ENCODE assay signal across 15 cellular contexts in the genomic region with DNA sequence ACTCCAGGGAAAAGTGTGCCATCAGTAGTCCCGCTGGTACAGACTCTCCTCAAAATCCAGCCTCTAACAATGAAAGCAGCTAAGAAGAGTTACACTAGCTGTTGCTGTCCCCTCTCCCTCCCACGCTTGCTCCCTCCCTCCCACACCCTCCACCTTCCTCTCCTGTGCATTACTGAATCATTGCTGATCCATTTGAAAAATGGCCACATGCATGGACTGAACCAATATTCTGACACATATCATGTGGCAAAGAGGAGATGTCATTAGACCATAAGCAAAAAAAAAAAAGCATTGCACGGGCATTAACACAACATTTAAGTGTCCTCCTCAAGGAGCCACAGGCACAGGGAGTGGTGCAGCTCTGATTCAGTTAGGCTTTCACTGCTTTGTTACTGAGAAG. TPM values are rescaled to one million over a fixed set of nuclear protein-coding genes. Genes with fewer than 3 reads are reported as not detected.
A peak's percentile ranks its signal among the peaks of the same experiment; 100 is the strongest.
DNase-seq lines count a peak whose midpoint lies in the region; ATAC-seq, FAIRE-seq and TF ChIP-seq lines count a peak whose summit lies in the region.
"Had no signal": no experiment of that assay in that cellular context is flagged by ENCODE, and none has a peak within 500 bp of the region (broad histone marks: within the 10 kb centered on the region; RNA-seq: fewer than 3 reads in every experiment).

No MANE protein-coding gene starts in this region.

- DNase-seq in IMR-90, result no peak
- DNase-seq in H1 (ENCODE audit: low read depth in 1 of 2, low spot score in 2 of 2), result no peak
- no peak for DNase-seq in transverse colon
- DNase-seq in stimulated activated effector memory CD8-positive, alpha-beta T cell treated with anti-CD3 and anti-CD28 coated beads, Interleukin-12 subunit alpha, Interleukin-12 subunit beta, amount 100 ng/mL, for 72 hours (ENCODE audit: low spot score in 2 of 2), result no peak
- DNase-seq in GM19238 (ENCODE audit: insufficient read length, low spot score), result no peak
- DNase-seq: activated naive CD8-positive, alpha-beta T cell treated with anti-CD3 and anti-CD28 coated beads for 36 hours; CD4-positive, alpha-beta memory T cell; cortex of kidney; NCI-H2107; NK-92 treated with Interleukin-12 subunit alpha and Interleukin-12 subunit beta, amount 100 ng/mL, for 24 hours; stimulated activated CD4-positive, alpha-beta T cell treated with anti-CD3 and anti-CD28 coated beads, Interleukin-2, amount 100 ng/mL, for 48 hours had no signal

- peak overlapping the region; percentile 22; the same call in 1 of the 2 replicates for H3K18ac ChIP-seq in IMR-90 (ENCODE audit: low read depth, low read length)
- no peak overlapping the region for H3K18ac ChIP-seq in H1 (ENCODE audit: extremely low read depth, low read length)

- H2AFZ ChIP-seq in IMR-90 (replicated peaks; ENCODE audit: low read length, poor library complexity), result no peak overlapping the region
- no peak overlapping the region for H2AFZ ChIP-seq in H1 (ENCODE audit: low read length)

- H4K8ac ChIP-seq in IMR-90 (ENCODE audit: low read depth in 2 of 2, low read length in 2 of 2) (peak overlapping the region; percentile 13 to 55; a peak in 3 of 4 replicates), H1 (ENCODE audit: extremely low read depth, insufficient read depth, low read length) (no peak overlapping the region)

- intact Hi-C loops in IMR-90 (cut with micrococcal nuclease), result no loop called here
- intact Hi-C loops in transverse colon (cut with DNase I; ENCODE audit: low total_unique reads), result no loop called here

- H3K9me3 ChIP-seq in IMR-90 (ENCODE audit: control insufficient read depth, insufficient read depth, low read length), result no peaks in the 10 kb centered on the region
- H3K9me3 ChIP-seq in H1 (ENCODE audit: insufficient read depth in 2 of 2, low read depth in 1 of 2, low read length in 1 of 2), result no peaks in the 10 kb centered on the region
- H3K9me3 ChIP-seq in muscle layer of colon (ENCODE audit: low read length), result no peaks in the 10 kb centered on the region
- no peaks in the 10 kb centered on the region for H3K9me3 ChIP-seq in transverse colon
- H3K9me3 ChIP-seq: HAP-1 had no signal

- peaks cover 3 to 61% of the 10 kb centered on the region in 2 experiments; a peak in 3 of 4 replicates for H3K79me2 ChIP-seq in H1 (ENCODE audit: control insufficient read depth in 1 of 2, insufficient read depth in 2 of 2, low read length in 2 of 2)

- WGBS in IMR-90 (ENCODE audit: extremely low coverage in 2 of 2, insufficient read length in 1 of 2), 2 experiments, result no CpG with 5 or more reads among the region's 3 CpGs
- WGBS in H1 (ENCODE audit: extremely low coverage in 1 of 2, insufficient coverage in 1 of 2, insufficient read length in 1 of 2, insufficient replicate concordance in 2 of 2, low coverage in 1 of 2, low lambda C conversion rate in 2 of 2, missing lambda C conversion rate in 1 of 2), 2 experiments, result 75% methylated on average over 2 of the region's 3 CpGs; no CpG with 5 or more reads in 1 of the 2 experiments
- WGBS in transverse colon (ENCODE audit: low coverage in 1 of 2), 2 donors, result 71 to 81% methylated on average over 3 of the region's 3 CpGs

- in situ Hi-C loops in IMR-90 (cut with MboI; ENCODE audit: low sequenced_read_pairs), result no loop called here
- in situ Hi-C loops in transverse colon (cut with MboI; ENCODE audit: low pct_ligation_motif_present in 1 of 4, low pct_unique_long_range_greater_than_20kb in 1 of 4, low sequenced_read_pairs in 3 of 4), result no loop called here

- dilution Hi-C loops in IMR-90 (cut with HindIII; ENCODE audit: low sequenced_read_pairs, unreplicated experiment), result no loop called here

- H2BK5ac ChIP-seq in IMR-90 (ENCODE audit: low read depth, low read length, poor library complexity, severe bottlenecking), result peak overlapping the region; percentile 43
- H2BK5ac ChIP-seq in H1 (ENCODE audit: low read depth, low read length), result peak overlapping the region; percentile 38; the same call in 1 of the 2 replicates

- TF ChIP-seq RAD21 in IMR-90 (IDR thresholded peaks at IDR 0.05; ENCODE audit: low read length) (no peak), H1 (IDR thresholded peaks at IDR 0.05 in 1 of 2, conservative IDR thresholded peaks at IDR 0.05 in 1 of 2; ENCODE audit: low read depth in 2 of 2, low read length in 2 of 2) (no peak)

- H4K20me1 ChIP-seq in IMR-90 (ENCODE audit: insufficient read depth, low read length) (peaks cover 16% of the 10 kb centered on the region; the same call in 1 of the 2 replicates), H1 (replicated peaks in 1 of 2; ENCODE audit: control insufficient read depth in 1 of 2, insufficient read depth in 2 of 2, low read length in 2 of 2) (peaks cover 0 to 4% of the 10 kb centered on the region in 2 experiments)

- H3K4me1 ChIP-seq in IMR-90 (ENCODE audit: control insufficient read depth, insufficient read depth, low read length) (peaks cover 21% of the 10 kb centered on the region), H1 (replicated peaks in 1 of 4; ENCODE audit: control insufficient read depth in 3 of 4, insufficient read depth in 4 of 4, low read length in 3 of 4) (peaks cover 8 to 24% (median 9%) of the 10 kb centered on the region in 4 experiments), muscle layer of colon (ENCODE audit: insufficient read depth, low read length) (peaks cover 82% of the 10 kb centered on the region), transverse colon (peaks cover 12 to 42% (median 24%) of the 10 kb centered on the region in 4 donors)
- H3K4me1 ChIP-seq: HAP-1 had no signal

- no TSS peak for BruUV-seq in IMR-90 (replicated peaks; lab: Mats Ljungman, UMichigan)

- POLR2A ChIA-PET in IMR-90 (lab: Charles Lee; ENCODE audit: unreplicated experiment) (no interaction called here), H1 (lab: Charles Lee; ENCODE audit: partially characterized antibody) (interaction anchor here (1.1 kb wide), 1 partner anchor 10 kb away, joined by 3 read pairs; no protein-coding TSS in a partner anchor)

- H2AK5ac ChIP-seq in IMR-90 (ENCODE audit: low read depth, low read length), result peak overlapping the region; percentile 76; the same call in 1 of the 2 replicates
- H2AK5ac ChIP-seq in H1 (ENCODE audit: low read depth, low read length), result no peak overlapping the region

- ATAC-seq in IMR-90 (ENCODE audit: low read depth), result peak; percentile 20
- no peak for ATAC-seq in stimulated activated effector memory CD8-positive, alpha-beta T cell treated with anti-CD3 and anti-CD28 coated beads, Interleukin-12 subunit alpha, Interleukin-12 subunit beta, amount 100 ng/mL, for 72 hours
- ATAC-seq in HG03097 (IDR thresholded peaks at IDR 0.05; ENCODE audit: low FRiP score, unreplicated experiment), result no peak

- H3K36me3 ChIP-seq in IMR-90 (ENCODE audit: control insufficient read depth, insufficient read depth, low read length) (peaks cover 6% of the 10 kb centered on the region; the same call in 1 of the 2 replicates), H1 (ENCODE audit: control insufficient read depth in 2 of 4, insufficient read depth in 4 of 4, low read length in 3 of 4) (no peaks in the 10 kb centered on the region; a peak in 4 of 8 replicates), muscle layer of colon (ENCODE audit: insufficient read depth, low read length) (no peaks in the 10 kb centered on the region), transverse colon (no peaks in the 10 kb centered on the region)

- H3K56ac ChIP-seq in IMR-90 (ENCODE audit: extremely low read depth, insufficient read depth, low read length) (no peak overlapping the region; the same call in 1 of the 2 replicates), H1 (replicated peaks; ENCODE audit: insufficient read length, low read depth, low read length) (no peak overlapping the region)

- H3K23me2 ChIP-seq in H1 (ENCODE audit: low read depth, low read length), result no peaks in the 10 kb centered on the region

- peaks cover 19% of the 10 kb centered on the region for H3K9me1 ChIP-seq in IMR-90 (ENCODE audit: insufficient read depth, low read length)

- H3K27ac ChIP-seq in IMR-90 (ENCODE audit: insufficient read depth, low read length) (peak overlapping the region; percentile 12; the same call in 1 of the 2 replicates), H1 (ENCODE audit: low read depth, low read length) (no peak overlapping the region), muscle layer of colon (ENCODE audit: low read depth, low read length) (peak overlapping the region; percentile 52), transverse colon (peak overlapping the region; percentile 57 to 86 (median 76))
- H3K27ac ChIP-seq: VCaP had no signal

- H3K4me3 ChIP-seq in IMR-90 (ENCODE audit: insufficient read depth, low read depth, low read length), result no peak overlapping the region
- no peak overlapping the region for H3K4me3 ChIP-seq in H1 (ENCODE audit: extremely low read depth in 1 of 4, insufficient read depth in 2 of 4, low read depth in 3 of 4, low read length in 4 of 4)
- H3K4me3 ChIP-seq in muscle layer of colon (ENCODE audit: low read depth in 1 of 2, low read length in 2 of 2), result no peak overlapping the region
- H3K4me3 ChIP-seq in transverse colon, result no peak overlapping the region
- H3K4me3 ChIP-seq: HAP-1 had no signal

- H2BK20ac ChIP-seq in IMR-90 (ENCODE audit: low read depth, low read length) (peak overlapping the region; percentile 22; the same call in 1 of the 2 replicates), H1 (ENCODE audit: low read length) (no peak overlapping the region)

- TF ChIP-seq EP300 in H1 (IDR thresholded peaks at IDR 0.05; ENCODE audit: borderline replicate concordance in 1 of 2, low read depth in 2 of 2, low read length in 2 of 2), result no peak
- TF ChIP-seq EP300 in transverse colon (IDR thresholded peaks at IDR 0.05; ENCODE audit: low read depth), result no peak

- TF ChIP-seq CTCF in IMR-90 (conservative IDR thresholded peaks at IDR 0.05; ENCODE audit: low read depth, low read length) (no peak), H1 (IDR thresholded peaks at IDR 0.05; ENCODE audit: control extremely low read depth in 1 of 3, insufficient read depth in 1 of 3, low read depth in 1 of 3, low read length in 3 of 3) (no peak), transverse colon (IDR thresholded peaks at IDR 0.05) (no peak)

- H3K23ac ChIP-seq in IMR-90 (ENCODE audit: low read depth, low read length), result 0 out of 2 replicates have a peak overlapping the region, but pooled peaks have one; percentile 5
- no peak overlapping the region for H3K23ac ChIP-seq in H1 (ENCODE audit: insufficient read length)

- no peak overlapping the region for H4K5ac ChIP-seq in IMR-90 (ENCODE audit: low read depth, low read length)
- H4K5ac ChIP-seq in H1 (ENCODE audit: insufficient read length, low read depth, low read length), result peak overlapping the region; percentile 32

- CTCF ChIA-PET in IMR-90 (lab: Yijun Ruan, JAX) (no interaction called here), H1 (lab: Charles Lee; ENCODE audit: partially characterized antibody) (interaction anchor here (0.6 to 1.8 kb wide), 6 partner anchors 11 to 1473 kb away, joined by 3 to 6 read pairs (median 4); no protein-coding TSS in a partner anchor)

- H3K4me2 ChIP-seq in IMR-90 (ENCODE audit: low read depth, low read length), result no peak overlapping the region
- peak overlapping the region; percentile 7 to 47; a peak in 1 of 4 replicates for H3K4me2 ChIP-seq in H1 (ENCODE audit: insufficient read depth in 1 of 2, low read depth in 2 of 2, low read length in 2 of 2)

- no peak for TF ChIP-seq POLR2A in IMR-90 (IDR thresholded peaks at IDR 0.05; ENCODE audit: low read depth, low read length)
- no peak for TF ChIP-seq POLR2A in H1 (IDR thresholded peaks at IDR 0.05; ENCODE audit: control extremely low read depth in 1 of 2, low read depth in 2 of 2, low read length in 2 of 2)
- TF ChIP-seq POLR2A in transverse colon (IDR thresholded peaks at IDR 0.05), result no peak

- H2BK15ac ChIP-seq in IMR-90 (ENCODE audit: low read depth, low read length) (0 out of 3 replicates have a peak overlapping the region, but pooled peaks have one; percentile 17), H1 (ENCODE audit: low read length) (no peak overlapping the region)

- H4K91ac ChIP-seq in IMR-90 (ENCODE audit: insufficient read depth, low read depth, low read length) (peak overlapping the region; percentile 14; the same call in 1 of the 2 replicates), H1 (replicated peaks; ENCODE audit: insufficient read length, low read length) (no peak overlapping the region)

- H3K79me1 ChIP-seq in IMR-90 (ENCODE audit: low read depth in 1 of 2, low read length in 2 of 2), result peaks cover 27 to 59% of the 10 kb centered on the region in 2 experiments
- H3K79me1 ChIP-seq in H1 (ENCODE audit: low read depth, low read length), result peaks cover 7% of the 10 kb centered on the region

- H3K9me3 Mint-ChIP-seq in stimulated activated effector memory CD8-positive, alpha-beta T cell treated with anti-CD3 and anti-CD28 coated beads, Interleukin-12 subunit alpha, Interleukin-12 subunit beta, amount 100 ng/mL, for 72 hours, result no peaks in the 10 kb centered on the region
- H3K9me3 Mint-ChIP-seq: activated naive CD8-positive, alpha-beta T cell treated with anti-CD3 and anti-CD28 coated beads for 36 hours had no signal

- H3K14ac ChIP-seq in IMR-90 (replicated peaks; ENCODE audit: low read depth, low read length), result peak overlapping the region; percentile 11
- H3K14ac ChIP-seq in H1 (ENCODE audit: insufficient read length), result no peak overlapping the region

- H2AK9ac ChIP-seq in IMR-90 (replicated peaks; ENCODE audit: low read depth, low read length, poor library complexity), result no peak overlapping the region

- peak overlapping the region; percentile 17 for H3K4ac ChIP-seq in IMR-90 (ENCODE audit: low read depth, low read length)
- H3K4ac ChIP-seq in H1 (replicated peaks; ENCODE audit: insufficient read length, low read depth, low read length), result peak overlapping the region; percentile 32

- H3K27me3 ChIP-seq in IMR-90 (ENCODE audit: control insufficient read depth, insufficient read depth, low read length) (no peaks in the 10 kb centered on the region), H1 (replicated peaks in 1 of 4; ENCODE audit: control insufficient read depth in 3 of 4, extremely low read depth in 1 of 4, insufficient read depth in 3 of 4, low read length in 3 of 4) (no peaks in the 10 kb centered on the region), muscle layer of colon (ENCODE audit: control insufficient read depth in 1 of 2, insufficient read depth in 2 of 2, low read length in 2 of 2) (no peaks in the 10 kb centered on the region), transverse colon (no peaks in the 10 kb centered on the region)

- no peak overlapping the region for H2BK12ac ChIP-seq in H1 (ENCODE audit: low read depth, low read length)

- no peak for FAIRE-seq in H1 (lab: Jason Lieb, UNC)

- H3K9ac ChIP-seq in IMR-90 (ENCODE audit: low read depth, low read length) (no peak overlapping the region), H1 (replicated peaks in 1 of 4; ENCODE audit: extremely low read depth in 1 of 4, low read depth in 3 of 4, low read length in 3 of 4) (no peak overlapping the region), muscle layer of colon (ENCODE audit: low read length) (no peak overlapping the region)

- H3K4me1 Mint-ChIP-seq in stimulated activated effector memory CD8-positive, alpha-beta T cell treated with anti-CD3 and anti-CD28 coated beads, Interleukin-12 subunit alpha, Interleukin-12 subunit beta, amount 100 ng/mL, for 72 hours, result no peaks in the 10 kb centered on the region
- H3K4me1 Mint-ChIP-seq: activated naive CD8-positive, alpha-beta T cell treated with anti-CD3 and anti-CD28 coated beads for 36 hours; CD4-positive, alpha-beta memory T cell had no signal

- H2BK120ac ChIP-seq in IMR-90 (ENCODE audit: low read depth, low read length), result peak overlapping the region; percentile 15
- H2BK120ac ChIP-seq in H1 (replicated peaks; ENCODE audit: low read depth, low read length), result no peak overlapping the region

- no peaks in the 10 kb centered on the region for H3K36me3 Mint-ChIP-seq in stimulated activated effector memory CD8-positive, alpha-beta T cell treated with anti-CD3 and anti-CD28 coated beads, Interleukin-12 subunit alpha, Interleukin-12 subunit beta, amount 100 ng/mL, for 72 hours
- H3K36me3 Mint-ChIP-seq: activated naive CD8-positive, alpha-beta T cell treated with anti-CD3 and anti-CD28 coated beads for 36 hours; CD4-positive, alpha-beta memory T cell had no signal

- H3K4me3 Mint-ChIP-seq in stimulated activated effector memory CD8-positive, alpha-beta T cell treated with anti-CD3 and anti-CD28 coated beads, Interleukin-12 subunit alpha, Interleukin-12 subunit beta, amount 100 ng/mL, for 72 hours, result no peak overlapping the region
- H3K4me3 Mint-ChIP-seq: activated naive CD8-positive, alpha-beta T cell treated with anti-CD3 and anti-CD28 coated beads for 36 hours; CD4-positive, alpha-beta memory T cell had no signal

- no peak overlapping the region for H3K27ac Mint-ChIP-seq in stimulated activated effector memory CD8-positive, alpha-beta T cell treated with anti-CD3 and anti-CD28 coated beads, Interleukin-12 subunit alpha, Interleukin-12 subunit beta, amount 100 ng/mL, for 72 hours
- H3K27ac Mint-ChIP-seq: activated naive CD8-positive, alpha-beta T cell treated with anti-CD3 and anti-CD28 coated beads for 36 hours; CD4-positive, alpha-beta memory T cell had no signal

RNA-seq across cellular contexts. Expression of a gene that starts 37.9 kb away (rescaled TPM):
- total RNA-seq in IMR-90 (2012; rRNA removed), result 11.1 and 11.3 TPM in 2 replicates
- 5.0 and 6.5 TPM in 2 replicates for polyA plus RNA-seq in IMR-90 (2012; rRNA removed)
- 3.8 and 6.1 TPM in 2 replicates for polyA plus RNA-seq in IMR-90 (2012; cell fraction: cytosol; rRNA removed)
- 4.8 and 12.1 TPM in 2 replicates for polyA plus RNA-seq in IMR-90 (2012; cell fraction: nucleus; rRNA removed; ENCODE audit: low replicate concordance)
- total RNA-seq in H1 (2021; fragmentation: NEBNext Ultra II Directional; extraction: Animal tissue kit (Norgen Biotek cat#: 25700)), result 38.0 and 43.0 TPM in 2 replicates
- polyA plus RNA-seq in H1 (2011; rRNA removed), result 9.6 and 14.8 TPM in 2 replicates
- polyA plus RNA-seq in H1 (2011; cell fraction: cytosol; rRNA removed), result 11.6 TPM
- 19.5 TPM for polyA plus RNA-seq in H1 (2011; cell fraction: nucleus; rRNA removed)
- 21.0 to 27.0 TPM (median 25.3 TPM) in 4 replicates for polyA plus RNA-seq in H1 (2012, experiment 1 of 2)
- 3.3 TPM for polyA plus RNA-seq in H1 (2012, experiment 2 of 2)
- polyA plus RNA-seq in H1 (2013, experiment 1 of 2), result 31.3 TPM
- polyA plus RNA-seq in H1 (2013, experiment 2 of 2), result 33.8 TPM
- 27.0 and 33.7 TPM in 2 replicates for polyA minus RNA-seq in H1 (2011; rRNA and poly(A)+ RNA removed)
- polyA minus RNA-seq in H1 (2011; cell fraction: cytosol; rRNA and poly(A)+ RNA removed), result 30.0 TPM
- 66.1 TPM for polyA minus RNA-seq in H1 (2011; cell fraction: nucleus; rRNA and poly(A)+ RNA removed)
- 10 to 100 TPM; 34.4 to 79.6 (median 51.5) TPM for total RNA-seq in transverse colon
